Comparison of ENCODE assay signal across 8 cellular contexts in genomic region chr15:75625542-75626347, GRCh38. TPM values are rescaled to one million over a fixed set of nuclear protein-coding genes. Genes with fewer than 3 reads are reported as not detected.
DNase-seq lines count a peak whose midpoint lies in the region; ATAC-seq and TF ChIP-seq lines count a peak whose summit lies in the region.

TSS of gene SNUPN (minus strand) at chr15:75625725. CDS start at chr15:75621051, 4,674 bp downstream.

- H3K4me1 ChIP-seq in HCT116 (ENCODE audit: control insufficient read depth in 1 of 2, insufficient read depth in 2 of 2, low read length in 2 of 2) (peaks cover 16 to 40% of the 10 kb centered on the region in 2 experiments), SK-N-SH (ENCODE audit: control insufficient read depth in 1 of 2, insufficient read depth in 2 of 2, low read depth in 1 of 2, low read length in 1 of 2) (peaks cover 5 to 10% of the 10 kb centered on the region in 2 experiments; a peak in 3 of 4 replicates), gastroesophageal sphincter (peaks cover 0 to 39% (median 4%) of the 10 kb centered on the region in 3 donors), neutrophil (ENCODE audit: control insufficient read depth in 1 of 2, insufficient read depth in 1 of 2, low read depth in 1 of 2, low read length in 1 of 2) (peaks cover 31 to 32% of the 10 kb centered on the region in 2 experiments)

- TF ChIP-seq EP300 in SK-N-SH (IDR thresholded peaks at IDR 0.05; ENCODE audit: borderline replicate concordance in 1 of 2, low read depth in 1 of 2, low read length in 1 of 2) (peak; percentile 22 to 44; a peak in 3 of 4 replicates), gastroesophageal sphincter (IDR thresholded peaks at IDR 0.05) (no peak)

- H3K27ac ChIP-seq in HCT116 (ENCODE audit: low read depth, low read length) = peak within 1 kb of the TSS; percentile 99
- H3K27ac ChIP-seq in SK-N-SH (ENCODE audit: low read depth in 2 of 2, low read length in 1 of 2) = peak within 1 kb of the TSS; percentile 92 to 95
- peak within 1 kb of the TSS; percentile 93 to 97 (median 94) for H3K27ac ChIP-seq in gastroesophageal sphincter
- peak within 1 kb of the TSS; percentile 91 for H3K27ac ChIP-seq in neutrophil
- H3K27ac ChIP-seq in substantia nigra (ENCODE audit: low read depth, low read length, poor library complexity, severe bottlenecking) = peak within 1 kb of the TSS; percentile 87

- peak within 1 kb of the TSS; percentile 97 for H3K27ac Mint-ChIP-seq in activated naive CD4-positive, alpha-beta T cell treated with anti-CD3 and anti-CD28 coated beads, Interleukin-2, amount 10 ng/mL, durations not matched to agents 7 days and 5 days

- H3K4me2 ChIP-seq in HCT116 (ENCODE audit: low read length) = peak within 1 kb of the TSS; percentile 89
- peak within 1 kb of the TSS; percentile 97 for H3K4me2 ChIP-seq in SK-N-SH

- intact Hi-C loops in HCT116 (cut with micrococcal nuclease) = loop anchor here (2.0 to 5.0 kb wide), 4 partner anchors 15 to 258 kb away; partner anchors contain the start of genes IMP3 and MAN2C1

- H3K36me3 ChIP-seq in HCT116 (ENCODE audit: control insufficient read depth in 1 of 2, insufficient read depth in 2 of 2, low read length in 2 of 2) (no peaks in the 10 kb centered on the region), SK-N-SH (replicated peaks in 1 of 2; ENCODE audit: control insufficient read depth in 1 of 2, insufficient read depth in 2 of 2, low read length in 1 of 2) (no peaks in the 10 kb centered on the region), gastroesophageal sphincter (peaks cover 0 to 1% of the 10 kb centered on the region in 2 donors), neutrophil (no peaks in the 10 kb centered on the region)

- DNase-seq in G401 (ENCODE audit: low spot score) (peak; percentile 94), HCT116 (ENCODE audit: low read depth, low spot score) (peak; percentile 90), MV-4-11 (lab: John Stamatoyannopoulos, UW) (peak; percentile 92), SK-N-SH (peak; percentile 96), substantia nigra (lab: John Stamatoyannopoulos, UW) (peak; percentile 59 to 95 (median 89))
- DNase-seq in activated naive CD4-positive, alpha-beta T cell treated with anti-CD3 and anti-CD28 coated beads, Interleukin-2, amount 10 ng/mL, durations not matched to agents 7 days and 5 days = peak; percentile 97

- POLR2A ChIA-PET in HCT116 (lab: Charles Lee) = interaction anchor here (0.6 to 3.2 kb wide), 9 partner anchors 10 to 258 kb away, joined by 3 to 35 read pairs (median 4); partner anchors contain the start of genes IMP3, MAN2C1, PTPN9 and SIN3A
- POLR2A ChIA-PET in SK-N-SH (lab: Yijun Ruan, JAX) = interaction anchor here (0.6 to 3.0 kb wide), 11 partner anchors 11 to 258 kb away, joined by 3 to 31 read pairs (median 4); partner anchors contain the start of genes IMP3, MAN2C1, SIN3A and SNX33

- peaks cover 50% of the 10 kb centered on the region for H3K4me1 Mint-ChIP-seq in activated naive CD4-positive, alpha-beta T cell treated with anti-CD3 and anti-CD28 coated beads, Interleukin-2, amount 10 ng/mL, durations not matched to agents 7 days and 5 days

- TSS peak; percentile 95 for BruUV-seq in HCT116 (replicated peaks; lab: Mats Ljungman, UMichigan)

- peak; percentile 87 for TF ChIP-seq POLR2A in HCT116 (IDR thresholded peaks at IDR 0.05; ENCODE audit: borderline replicate concordance, extremely low read depth, insufficient read depth, insufficient read length)
- TF ChIP-seq POLR2A in gastroesophageal sphincter (IDR thresholded peaks at IDR 0.05) = peak in 1 of 2 donors; percentile 40

- in situ Hi-C loops in G401 (cut with HindIII; ENCODE audit: low sequenced_read_pairs) = no loop called here

- TF ChIP-seq CTCF in HCT116 (IDR thresholded peaks at IDR 0.05 in 2 of 3, conservative IDR thresholded peaks at IDR 0.05 in 1 of 3; ENCODE audit: borderline replicate concordance in 1 of 3, insufficient read depth in 1 of 3, low read depth in 2 of 3, low read length in 2 of 3) (no peak), SK-N-SH (IDR thresholded peaks at IDR 0.05) (no peak), gastroesophageal sphincter (IDR thresholded peaks at IDR 0.05) (peak in 1 of 4 experiments; percentile 13), neutrophil (IDR thresholded peaks at IDR 0.05) (peak; percentile 50)

- CTCF ChIA-PET in HCT116 (lab: Charles Lee) = interaction anchor here (0.8 to 2.8 kb wide), 6 partner anchors 11 to 258 kb away, joined by 3 to 6 read pairs (median 3); partner anchors contain the start of genes IMP3 and SNX33
- CTCF ChIA-PET in SK-N-SH (lab: Yijun Ruan, JAX) = interaction anchor here (0.6 to 2.6 kb wide), 10 partner anchors 8 to 257 kb away, joined by 3 to 9 read pairs (median 4); partner anchors contain the start of genes IMP3 and MAN2C1
- CTCF ChIA-PET in activated naive CD4-positive, alpha-beta T cell treated with anti-CD3 and anti-CD28 coated beads, Interleukin-2, amount 10 ng/mL, durations not matched to agents 7 days and 5 days (lab: Charles Lee) = interaction anchor here (0.6 to 3.2 kb wide), 6 partner anchors 12 to 597 kb away, joined by 3 to 15 read pairs (median 4); partner anchors contain the start of genes IMP3 and PTPN9

- no peaks in the 10 kb centered on the region for H3K9me3 Mint-ChIP-seq in activated naive CD4-positive, alpha-beta T cell treated with anti-CD3 and anti-CD28 coated beads, Interleukin-2, amount 10 ng/mL, durations not matched to agents 7 days and 5 days

- ATAC-seq in HCT116 (peak; percentile 83), gastroesophageal sphincter (peak; percentile 94)

- H3K9me2 ChIP-seq in HCT116 (ENCODE audit: insufficient read depth) (no peaks in the 10 kb centered on the region), SK-N-SH (no peaks in the 10 kb centered on the region)

- H2AFZ ChIP-seq in HCT116 (ENCODE audit: low read depth, low read length, poor library complexity, severe bottlenecking) (no peak within 1 kb of the TSS), SK-N-SH (ENCODE audit: low read depth) (peak within 1 kb of the TSS; percentile 94)

- no peaks in the 10 kb centered on the region for H4K20me1 ChIP-seq in HCT116 (ENCODE audit: insufficient read depth)
- H4K20me1 ChIP-seq in SK-N-SH (ENCODE audit: insufficient read depth) = no peaks in the 10 kb centered on the region

- no peaks in the 10 kb centered on the region; the same call in 1 of the 2 replicates for H3K79me2 ChIP-seq in HCT116 (ENCODE audit: insufficient read depth, low read length)
- peaks cover 30% of the 10 kb centered on the region for H3K79me2 ChIP-seq in SK-N-SH (ENCODE audit: insufficient read depth)

- TF ChIP-seq RAD21 in HCT116 (IDR thresholded peaks at IDR 0.05; ENCODE audit: low read depth) (no peak), SK-N-SH (IDR thresholded peaks at IDR 0.05; ENCODE audit: low read length) (no peak)

- no peaks in the 10 kb centered on the region for H3K27me3 ChIP-seq in HCT116 (ENCODE audit: insufficient read depth, low read length)
- H3K27me3 ChIP-seq in SK-N-SH (ENCODE audit: insufficient read depth) = no peaks in the 10 kb centered on the region
- no peaks in the 10 kb centered on the region for H3K27me3 ChIP-seq in gastroesophageal sphincter
- H3K27me3 ChIP-seq in neutrophil = no peaks in the 10 kb centered on the region

- H3K9ac ChIP-seq in HCT116 (ENCODE audit: low read length) = peak within 1 kb of the TSS; percentile 100
- H3K9ac ChIP-seq in SK-N-SH = peak within 1 kb of the TSS; percentile 97

- RAD21 ChIA-PET in HCT116 (lab: Charles Lee; ENCODE audit: low non-redundant PET in 1 of 2, low total read pairs in 2 of 2, uncharacterized antibody in 2 of 2, unreplicated experiment in 2 of 2) = interaction anchor here in 1 of 2 experiments (0.5 to 1.2 kb wide), 2 partner anchors 43 to 47 kb away, joined by 4 to 6 read pairs; partner anchors contain the start of gene PTPN9

- 5% methylated on average over 27 of the region's 47 CpGs for WGBS in SK-N-SH (ENCODE audit: low lambda C conversion rate)
- WGBS in gastroesophageal sphincter (ENCODE audit: low coverage in 1 of 2), 2 donors = 0% methylated on average over 7 of the region's 47 CpGs

- H3K4me3 Mint-ChIP-seq in activated naive CD4-positive, alpha-beta T cell treated with anti-CD3 and anti-CD28 coated beads, Interleukin-2, amount 10 ng/mL, durations not matched to agents 7 days and 5 days = peak within 1 kb of the TSS; percentile 87

- no peaks in the 10 kb centered on the region for H3K27me3 Mint-ChIP-seq in activated naive CD4-positive, alpha-beta T cell treated with anti-CD3 and anti-CD28 coated beads, Interleukin-2, amount 10 ng/mL, durations not matched to agents 7 days and 5 days

- H3K9me3 ChIP-seq in HCT116 (ENCODE audit: control insufficient read depth in 1 of 2, insufficient read depth in 1 of 2, low read depth in 1 of 2, low read length in 2 of 2) (no peaks in the 10 kb centered on the region), SK-N-SH (no peaks in the 10 kb centered on the region), gastroesophageal sphincter (no peaks in the 10 kb centered on the region), neutrophil (no peaks in the 10 kb centered on the region)

- peak within 1 kb of the TSS; percentile 91 to 99 for H3K4me3 ChIP-seq in HCT116 (replicated peaks in 1 of 2; ENCODE audit: low read depth in 1 of 2, low read length in 2 of 2)
- H3K4me3 ChIP-seq in SK-N-SH (ENCODE audit: low read depth in 2 of 2, low read length in 1 of 2) = peak within 1 kb of the TSS; percentile 73 to 88
- H3K4me3 ChIP-seq in gastroesophageal sphincter = peak within 1 kb of the TSS; percentile 93 to 96
- peak within 1 kb of the TSS; percentile 85 to 91 for H3K4me3 ChIP-seq in neutrophil (ENCODE audit: low read depth in 1 of 2, low read length in 1 of 2)

- H3F3A ChIP-seq in SK-N-SH (replicated peaks; ENCODE audit: insufficient read depth) = peaks cover 38% of the 10 kb centered on the region

- H3K36me3 Mint-ChIP-seq in activated naive CD4-positive, alpha-beta T cell treated with anti-CD3 and anti-CD28 coated beads, Interleukin-2, amount 10 ng/mL, durations not matched to agents 7 days and 5 days = peaks cover 11% of the 10 kb centered on the region

TF ChIP-seq in HCT116, 20 proteins besides CTCF, POLR2A, EP300 and RAD21 (continues in another document):
- TF ChIP-seq CEBPB (IDR thresholded peaks at IDR 0.05; ENCODE audit: low read depth) = no peak
- peak; percentile 74 for TF ChIP-seq CBX3 (IDR thresholded peaks at IDR 0.05; ENCODE audit: low read depth)

RNA-seq across cellular contexts. Expression of gene SNUPN, which starts in this region (rescaled TPM):
- total RNA-seq in G401 (2014; rRNA removed; shearing (Covaris generic)) = 19.3 and 37.4 TPM in 2 replicates
- total RNA-seq in HCT116 (2021; ENCODE audit: unreplicated experiment) = 29.8 TPM
- polyA plus RNA-seq in HCT116 (2012) = 20.1 and 28.7 TPM in 2 replicates
- polyA plus RNA-seq in SK-N-SH (2012; rRNA removed) = 31.7 and 36.4 TPM in 2 replicates
- 35.0 and 35.8 TPM in 2 replicates for polyA plus RNA-seq in SK-N-SH (2012; cell fraction: cytosol; rRNA removed)
- polyA plus RNA-seq in SK-N-SH (2012; cell fraction: nucleus; rRNA removed) = 19.0 and 26.1 TPM in 2 replicates
- 10 to 100 TPM; 18.6 to 27.3 (median 21.0) TPM for total RNA-seq in gastroesophageal sphincter

Comparison
In these comparisons a context has a peak if more than half of its experiments do, and no peak if none do; other contexts are left out.
1. Peak in every context shown above with its lines: DNase-seq, ATAC-seq, H3K4me3 ChIP-seq and H3K27ac ChIP-seq.